In genomic region chr12:25054076-25054782, GRCh38 we compare ENCODE assay signal across 10 cellular contexts.
DNase-seq lines count a peak whose midpoint lies in the region; ATAC-seq and TF ChIP-seq lines count a peak whose summit lies in the region.
"Had no signal": no experiment of that assay in that cellular context is flagged by ENCODE, and none has a peak within 500 bp of the region (broad histone marks: within the 10 kb centered on the region; RNA-seq: fewer than 3 reads in every experiment).

No MANE protein-coding gene starts in this region.

- no peak for ATAC-seq in WTC11
- ATAC-seq: mucosa of descending colon had no signal

- no peaks in the 10 kb centered on the region for H3K27me3 Mint-ChIP-seq in activated naive CD4-positive, alpha-beta T cell treated with anti-CD3 and anti-CD28 coated beads for 36 hours (ENCODE audit: low read depth)
- no peaks in the 10 kb centered on the region for H3K27me3 Mint-ChIP-seq in WTC11 (ENCODE audit: low read depth)

- WGBS in esophagus squamous epithelium, 2 donors = 15 to 26% methylated on average over 4 of the region's 4 CpGs
- WGBS in tibial nerve, 2 donors = 66 to 81% methylated on average over 4 of the region's 4 CpGs

- H3K9me3 ChIP-seq in esophagus squamous epithelium (no peaks in the 10 kb centered on the region), tibial nerve (no peaks in the 10 kb centered on the region), MG63 (peaks cover 2% of the 10 kb centered on the region; the same call in 1 of the 2 replicates)
- H3K9me3 ChIP-seq: mucosa of descending colon had no signal

- no peaks in the 10 kb centered on the region for H3K9me3 Mint-ChIP-seq in activated naive CD4-positive, alpha-beta T cell treated with anti-CD3 and anti-CD28 coated beads for 36 hours
- no peaks in the 10 kb centered on the region for H3K9me3 Mint-ChIP-seq in WTC11

- H3K4me1 ChIP-seq in esophagus squamous epithelium (peaks cover 4 to 54% (median 11%) of the 10 kb centered on the region in 3 donors), tibial nerve (peaks cover 0 to 9% (median 0%) of the 10 kb centered on the region in 4 donors)

- H3K36me3 Mint-ChIP-seq in activated naive CD4-positive, alpha-beta T cell treated with anti-CD3 and anti-CD28 coated beads for 36 hours (ENCODE audit: low read depth) = peaks cover 3% of the 10 kb centered on the region
- no peaks in the 10 kb centered on the region for H3K36me3 Mint-ChIP-seq in WTC11

- no peak for DNase-seq in activated naive CD4-positive, alpha-beta T cell treated with anti-CD3 and anti-CD28 coated beads for 36 hours
- DNase-seq in activated naive CD4-positive, alpha-beta T cell (lab: John Stamatoyannopoulos, UW) = no peak
- DNase-seq in SW480 (ENCODE audit: low spot score) (peak; percentile 30), esophagus squamous epithelium (lab: John Stamatoyannopoulos, UW) (no peak), tibial nerve (ENCODE audit: low spot score in 2 of 2) (no peak), WTC11 (ENCODE audit: low spot score) (no peak), MG63 (no peak), hippocampal formation (lab: John Stamatoyannopoulos, UW) (no peak)
- DNase-seq: mucosa of descending colon, NCI-H510A treated with DMSO at 0.1 percent for 48 hours had no signal

- H3K36me3 ChIP-seq in esophagus squamous epithelium (no peaks in the 10 kb centered on the region), tibial nerve (no peaks in the 10 kb centered on the region), MG63 (no peaks in the 10 kb centered on the region)

- H3K27ac ChIP-seq in esophagus squamous epithelium (peak overlapping the region; percentile 59 to 82 (median 68)), tibial nerve (peak overlapping the region in 3 of 4 donors; percentile 3 to 53 (median 31))

- H3K4me3 ChIP-seq in esophagus squamous epithelium (peak overlapping the region in 3 of 4 donors; percentile 16 to 41 (median 39)), tibial nerve (peak overlapping the region in 3 of 4 donors; percentile 3 to 46 (median 33)), MG63 (no peak overlapping the region)
- H3K4me3 ChIP-seq: mucosa of descending colon had no signal

- peak overlapping the region; percentile 89 for H3K27ac Mint-ChIP-seq in activated naive CD4-positive, alpha-beta T cell treated with anti-CD3 and anti-CD28 coated beads for 36 hours
- no peak overlapping the region for H3K27ac Mint-ChIP-seq in WTC11

- intact Hi-C loops in activated naive CD4-positive, alpha-beta T cell treated with anti-CD3 and anti-CD28 coated beads for 36 hours (cut with micrococcal nuclease) = loop anchor here (2.0 to 5.0 kb wide), 4 partner anchors 65 to 1693 kb away; partner anchors contain the start of gene RASSF8
- intact Hi-C loops in esophagus squamous epithelium (cut with DNase I) = no loop called here

- H3K4me3 Mint-ChIP-seq in activated naive CD4-positive, alpha-beta T cell treated with anti-CD3 and anti-CD28 coated beads for 36 hours = peak overlapping the region; percentile 77
- no peak overlapping the region for H3K4me3 Mint-ChIP-seq in WTC11

- TF ChIP-seq CTCF in esophagus squamous epithelium (IDR thresholded peaks at IDR 0.05) (no peak), tibial nerve (IDR thresholded peaks at IDR 0.05) (no peak), WTC11 (IDR thresholded peaks at IDR 0.05) (no peak)

- POLR2A ChIA-PET in WTC11 (lab: Charles Lee) = no interaction called here

- H3K27me3 ChIP-seq in esophagus squamous epithelium = no peaks in the 10 kb centered on the region
- no peaks in the 10 kb centered on the region for H3K27me3 ChIP-seq in tibial nerve
- H3K27me3 ChIP-seq in MG63 = no peaks in the 10 kb centered on the region

- no peak for TF ChIP-seq POLR2A in esophagus squamous epithelium (IDR thresholded peaks at IDR 0.05)
- no peak for TF ChIP-seq POLR2A in tibial nerve (IDR thresholded peaks at IDR 0.05)

- H3K4me1 Mint-ChIP-seq in activated naive CD4-positive, alpha-beta T cell treated with anti-CD3 and anti-CD28 coated beads for 36 hours (ENCODE audit: low read depth) = peaks cover 47% of the 10 kb centered on the region
- H3K4me1 Mint-ChIP-seq in WTC11 = peaks cover 8% of the 10 kb centered on the region

- no peak for TF ChIP-seq EP300 in tibial nerve (IDR thresholded peaks at IDR 0.05)

- CTCF ChIA-PET in activated naive CD4-positive, alpha-beta T cell treated with anti-CD3 and anti-CD28 coated beads for 36 hours (lab: Charles Lee) = no interaction called here
- CTCF ChIA-PET in WTC11 (lab: Charles Lee) = no interaction called here

TF ChIP-seq in WTC11, 78 proteins besides CTCF, POLR2A, EP300 and RAD21 (continues in another document):
- TF ChIP-seq GTF2I (CRISPR knock-in tag; conservative IDR thresholded peaks at IDR 0.05) = no peak
- TF ChIP-seq, protein P1, sequence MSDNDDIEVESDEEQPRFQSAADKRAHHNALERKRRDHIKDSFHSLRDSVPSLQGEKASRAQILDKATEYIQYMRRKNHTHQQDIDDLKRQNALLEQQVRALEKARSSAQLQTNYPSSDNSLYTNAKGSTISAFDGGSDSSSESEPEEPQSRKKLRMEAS (CRISPR knock-in tag; IDR thresholded peaks at IDR 0.05) = no peak
- TF ChIP-seq ZNF425 (CRISPR knock-in tag; conservative IDR thresholded peaks at IDR 0.05) = no peak
- no peak for TF ChIP-seq ZNF281 (CRISPR knock-in tag; IDR thresholded peaks at IDR 0.05)
- no peak for TF ChIP-seq PREB (CRISPR knock-in tag; IDR thresholded peaks at IDR 0.05; ENCODE audit: borderline replicate concordance)
- no peak for TF ChIP-seq SOX15 (CRISPR knock-in tag; IDR thresholded peaks at IDR 0.05)
